Comparison of ENCODE assay signal across 18 cellular contexts in the genomic region with DNA sequence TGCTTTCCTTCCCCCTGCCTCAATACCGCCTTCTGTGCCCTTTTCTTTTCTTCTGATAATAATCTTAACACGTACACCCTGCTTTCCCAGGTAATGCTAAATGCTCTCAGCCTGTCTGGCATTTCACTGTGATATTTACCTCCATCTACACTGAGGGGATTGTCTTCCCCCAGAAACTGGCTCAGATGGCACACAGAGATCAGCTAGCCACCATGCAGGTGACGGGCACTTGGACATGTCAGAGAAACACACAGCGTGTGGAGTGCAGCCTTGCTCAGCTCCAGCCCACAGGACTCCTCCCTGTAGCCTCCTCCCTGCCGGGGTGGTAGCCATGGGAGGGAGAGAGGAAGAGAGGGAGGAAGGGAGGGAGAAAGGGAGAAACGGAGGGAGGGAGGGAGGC.
"Had no signal": no experiment of that assay in that cellular context is flagged by ENCODE, and none has a peak within 500 bp of the region (broad histone marks: within the 10 kb centered on the region; RNA-seq: fewer than 3 reads in every experiment).

No MANE protein-coding gene starts in this region.

- DNase-seq: erythroblast; foreskin keratinocyte; mammary epithelial cell; mucosa of descending colon; natural killer cell; nucleus accumbens; psoas muscle; retina; right lobe of liver; stimulated activated CD4-positive, alpha-beta T cell treated with anti-CD3 and anti-CD28 coated beads, Interleukin-4, amount 100 ng/mL, for 1 hour; stimulated activated CD8-positive, alpha-beta memory T cell treated with anti-CD3 and anti-CD28 coated beads, Interleukin-4, amount 100 ng/mL, for 48 hours; stimulated activated naive CD4-positive, alpha-beta T cell; trophoblast cell; uterus had no signal

- H3K36me3 ChIP-seq: uterus had no signal

- H3K4me1 ChIP-seq: foreskin keratinocyte, psoas muscle, right lobe of liver, uterus had no signal

- H3K4me3 ChIP-seq: hepatocyte, mucosa of descending colon, psoas muscle, right lobe of liver, uterus had no signal

- H3K27ac Mint-ChIP-seq: dendritic cell treated with granulocyte-macrophage colony-stimulating factor and Interleukin-4, amounts not matched to agents 40 ng/mL and 50 ng/mL, for 4 days; natural killer cell had no signal

- ATAC-seq: foreskin keratinocyte, mucosa of descending colon, natural killer cell, psoas muscle, right lobe of liver had no signal

- H3K4me3 Mint-ChIP-seq: dendritic cell treated with granulocyte-macrophage colony-stimulating factor and Interleukin-4, amounts not matched to agents 40 ng/mL and 50 ng/mL, for 4 days; natural killer cell; neural crest cell had no signal

- H3K27me3 ChIP-seq: foreskin keratinocyte, hepatocyte, right lobe of liver, uterus had no signal

- H3K4me1 Mint-ChIP-seq: neural crest cell had no signal

- H3K27ac ChIP-seq: foreskin keratinocyte, hepatocyte, parathyroid adenoma, psoas muscle, right lobe of liver, uterus had no signal
